Comparison of ENCODE assay signal across 25 cellular contexts in genomic region chr6:109315331-109316129, GRCh38.
DNase-seq lines count a peak whose midpoint lies in the region; TF ChIP-seq lines count a peak whose summit lies in the region.
"Had no signal": no experiment of that assay in that cellular context is flagged by ENCODE, and none has a peak within 500 bp of the region (broad histone marks: within the 10 kb centered on the region; RNA-seq: fewer than 3 reads in every experiment).

No MANE protein-coding gene starts in this region.

- no peak overlapping the region for H3K4me3 Mint-ChIP-seq in CD4-positive, alpha-beta memory T cell
- H3K4me3 Mint-ChIP-seq: activated CD8-positive, alpha-beta memory T cell treated with anti-CD3 and anti-CD28 coated beads, Interleukin-2, amount 10 ng/mL, durations not matched to agents 7 days and 5 days; activated naive CD8-positive, alpha-beta T cell; B cell; immature natural killer cell had no signal

- H3K4me1 Mint-ChIP-seq in CD4-positive, alpha-beta memory T cell: no peaks in the 10 kb centered on the region
- H3K4me1 Mint-ChIP-seq: activated CD8-positive, alpha-beta memory T cell treated with anti-CD3 and anti-CD28 coated beads, Interleukin-2, amount 10 ng/mL, durations not matched to agents 7 days and 5 days; immature natural killer cell had no signal

- no peak for TF ChIP-seq EP300 in stomach (IDR thresholded peaks at IDR 0.05)

- H3K27me3 ChIP-seq in stomach: no peaks in the 10 kb centered on the region
- H3K27me3 ChIP-seq in Peyer's patch: no peaks in the 10 kb centered on the region
- no peaks in the 10 kb centered on the region for H3K27me3 ChIP-seq in CD4-positive, alpha-beta memory T cell (ENCODE audit: insufficient read depth, low read length)
- H3K27me3 ChIP-seq: body of pancreas, heart right ventricle, right atrium auricular region had no signal

- CTCF ChIA-PET in CD4-positive, alpha-beta memory T cell (lab: Charles Lee; ENCODE audit: partially characterized antibody): no interaction called here

- H3K36me3 ChIP-seq in stomach (no peaks in the 10 kb centered on the region), Peyer's patch (no peaks in the 10 kb centered on the region)
- no peaks in the 10 kb centered on the region for H3K36me3 ChIP-seq in CD4-positive, alpha-beta memory T cell (ENCODE audit: insufficient read depth, low read length)
- H3K36me3 ChIP-seq: heart right ventricle, right atrium auricular region had no signal

- intact Hi-C loops in stomach (cut with DNase I; ENCODE audit: low total_unique reads): no loop called here
- intact Hi-C loops in CD4-positive, alpha-beta memory T cell (cut with micrococcal nuclease): no loop called here

- H3K4me1 ChIP-seq in stomach (peaks cover 0 to 14% (median 9%) of the 10 kb centered on the region in 4 donors), Peyer's patch (peaks cover 0 to 25% (median 0%) of the 10 kb centered on the region in 4 donors)
- H3K4me1 ChIP-seq in CD4-positive, alpha-beta memory T cell (ENCODE audit: insufficient read depth, low read length): no peaks in the 10 kb centered on the region
- H3K4me1 ChIP-seq: body of pancreas had no signal

- H3K36me3 Mint-ChIP-seq in CD4-positive, alpha-beta memory T cell: no peaks in the 10 kb centered on the region
- H3K36me3 Mint-ChIP-seq: activated CD8-positive, alpha-beta memory T cell treated with anti-CD3 and anti-CD28 coated beads, Interleukin-2, amount 10 ng/mL, durations not matched to agents 7 days and 5 days; activated naive CD8-positive, alpha-beta T cell; immature natural killer cell had no signal

- 83 to 92% (median 86%) methylated on average over 6 of the region's 6 CpGs for WGBS in stomach, 5 donors

- H3K4me3 ChIP-seq in stomach (no peak overlapping the region), Peyer's patch (no peak overlapping the region)
- no peak overlapping the region for H3K4me3 ChIP-seq in CD4-positive, alpha-beta memory T cell (ENCODE audit: low read length in 2 of 2)
- H3K4me3 ChIP-seq: body of pancreas, heart right ventricle, right atrium auricular region had no signal

- no peak overlapping the region for H3K27ac ChIP-seq in stomach
- no peak overlapping the region for H3K27ac ChIP-seq in Peyer's patch
- no peak overlapping the region for H3K27ac ChIP-seq in CD4-positive, alpha-beta memory T cell (ENCODE audit: low read depth, low read length)
- H3K27ac ChIP-seq: 22Rv1, body of pancreas, heart right ventricle, HL-60, right atrium auricular region had no signal

- POLR2A ChIA-PET in CD4-positive, alpha-beta memory T cell (lab: Charles Lee; ENCODE audit: partially characterized antibody): interaction anchor here (0.7 kb wide), 1 partner anchor 289 kb away, joined by 3 read pairs; no protein-coding TSS in a partner anchor

- TF ChIP-seq CTCF in stomach (IDR thresholded peaks at IDR 0.05) (no peak), Peyer's patch (IDR thresholded peaks at IDR 0.05) (no peak)

- H3K9me3 Mint-ChIP-seq in CD4-positive, alpha-beta memory T cell: peaks cover 0 to 2% (median 0%) of the 10 kb centered on the region in 8 donors
- H3K9me3 Mint-ChIP-seq: immature natural killer cell had no signal

- DNase-seq in DMS 273 (lab: John Stamatoyannopoulos, UW; ENCODE audit: unreplicated experiment) (peak; percentile 14), DMS 273 treated with DMSO at 0.1 percent for 48 hours (lab: John Stamatoyannopoulos, UW) (no peak), anterior cingulate cortex (lab: John Stamatoyannopoulos, UW) (peak in 44 of 58 donors; percentile 9 to 83 (median 48)), medulla oblongata (ENCODE audit: extremely low spot score) (peak; percentile 93), stomach (peak; percentile 17), Peyer's patch (no peak), NCI-H2196 (lab: John Stamatoyannopoulos, UW; ENCODE audit: unreplicated experiment) (no peak)
- DNase-seq in CD4-positive, alpha-beta memory T cell: no peak
- DNase-seq: activated CD4-positive, alpha-beta T cell treated with anti-CD3 and anti-CD28 coated beads for 48 hours; activated CD8-positive, alpha-beta memory T cell treated with anti-CD3 and anti-CD28 coated beads, Interleukin-2, amount 10 ng/mL, durations not matched to agents 7 days and 5 days; body of pancreas; cortex of kidney; heart right ventricle; immature natural killer cell; NCI-H1930; NCI-H82; OCI-M1; SHP77; stimulated activated CD4-positive, alpha-beta T cell treated with anti-CD3 and anti-CD28 coated beads, Interleukin-12 subunit alpha, Interleukin-12 subunit beta, amount 100 ng/mL, for 4 hours; T-helper 1 cell had no signal

- peaks cover 0 to 5% of the 10 kb centered on the region in 2 donors for H3K27me3 Mint-ChIP-seq in CD4-positive, alpha-beta memory T cell
- H3K27me3 Mint-ChIP-seq: activated naive CD8-positive, alpha-beta T cell; B cell had no signal

- no peak for TF ChIP-seq POLR2A in stomach (IDR thresholded peaks at IDR 0.05)
- no peak for TF ChIP-seq POLR2A in Peyer's patch (IDR thresholded peaks at IDR 0.05)

- no peak overlapping the region for H3K27ac Mint-ChIP-seq in CD4-positive, alpha-beta memory T cell
- H3K27ac Mint-ChIP-seq: activated CD8-positive, alpha-beta memory T cell treated with anti-CD3 and anti-CD28 coated beads, Interleukin-2, amount 10 ng/mL, durations not matched to agents 7 days and 5 days; activated naive CD8-positive, alpha-beta T cell; B cell; immature natural killer cell had no signal

- no peaks in the 10 kb centered on the region for H3K9me3 ChIP-seq in stomach
- H3K9me3 ChIP-seq in Peyer's patch: no peaks in the 10 kb centered on the region
- no peaks in the 10 kb centered on the region for H3K9me3 ChIP-seq in CD4-positive, alpha-beta memory T cell (ENCODE audit: control insufficient read depth in 1 of 2, low read length in 2 of 2)
- H3K9me3 ChIP-seq: body of pancreas, heart right ventricle, right atrium auricular region had no signal

Comparison
In these comparisons a context has a peak if more than half of its experiments do, and no peak if none do; other contexts are left out.
1. DNase-seq: peak in DMS 273 (single experiment), anterior cingulate cortex (44 of 58), medulla oblongata (single experiment) and stomach (single experiment); none in DMS 273 treated with DMSO at 0.1 percent for 48 hours (single experiment), Peyer's patch (0 of 3), CD4-positive, alpha-beta memory T cell (0 of 5) and NCI-H2196 (single experiment).